In genomic region chr9:124511891-124512805, GRCh38 we compare ENCODE assay signal across 1 cellular context.
TF ChIP-seq lines count a peak whose summit lies in the region.

No MANE protein-coding gene starts in this region.

TF ChIP-seq in HepG2, 621 proteins besides CTCF, POLR2A, EP300 and RAD21 (continued from another document and continues in another):
- no peak for TF ChIP-seq AFF4 (CRISPR knock-in tag; IDR thresholded peaks at IDR 0.05)
- TF ChIP-seq ARNT2 (CRISPR knock-in tag; IDR thresholded peaks at IDR 0.05; ENCODE audit: low read depth): no peak
- TF ChIP-seq ARNTL (CRISPR knock-in tag; IDR thresholded peaks at IDR 0.05): no peak
- no peak for TF ChIP-seq HOXA7 (CRISPR knock-in tag; IDR thresholded peaks at IDR 0.05)
- no peak for TF ChIP-seq ZNF780A (CRISPR knock-in tag; IDR thresholded peaks at IDR 0.05)
- TF ChIP-seq ZFP91 (CRISPR knock-in tag; IDR thresholded peaks at IDR 0.05; ENCODE audit: borderline replicate concordance): no peak; the same call in 1 of the 2 replicates
- no peak for TF ChIP-seq SATB2 (CRISPR knock-in tag; IDR thresholded peaks at IDR 0.05)
- no peak for TF ChIP-seq NPAS2 (CRISPR knock-in tag; IDR thresholded peaks at IDR 0.05; ENCODE audit: borderline replicate concordance)
- no peak for TF ChIP-seq HCFC1 (IDR thresholded peaks at IDR 0.05; ENCODE audit: low read depth, low read length)
- TF ChIP-seq HES4 (CRISPR knock-in tag; IDR thresholded peaks at IDR 0.05; ENCODE audit: borderline replicate concordance): no peak
- TF ChIP-seq ESRRA (CRISPR knock-in tag; IDR thresholded peaks at IDR 0.05; ENCODE audit: low read depth): peak; percentile 93
- 0 out of 2 replicates have a peak, but pooled peaks have one; percentile 33 for TF ChIP-seq ZNF136 (CRISPR knock-in tag; IDR thresholded peaks at IDR 0.05; ENCODE audit: low read depth)
- TF ChIP-seq, protein P1, sequence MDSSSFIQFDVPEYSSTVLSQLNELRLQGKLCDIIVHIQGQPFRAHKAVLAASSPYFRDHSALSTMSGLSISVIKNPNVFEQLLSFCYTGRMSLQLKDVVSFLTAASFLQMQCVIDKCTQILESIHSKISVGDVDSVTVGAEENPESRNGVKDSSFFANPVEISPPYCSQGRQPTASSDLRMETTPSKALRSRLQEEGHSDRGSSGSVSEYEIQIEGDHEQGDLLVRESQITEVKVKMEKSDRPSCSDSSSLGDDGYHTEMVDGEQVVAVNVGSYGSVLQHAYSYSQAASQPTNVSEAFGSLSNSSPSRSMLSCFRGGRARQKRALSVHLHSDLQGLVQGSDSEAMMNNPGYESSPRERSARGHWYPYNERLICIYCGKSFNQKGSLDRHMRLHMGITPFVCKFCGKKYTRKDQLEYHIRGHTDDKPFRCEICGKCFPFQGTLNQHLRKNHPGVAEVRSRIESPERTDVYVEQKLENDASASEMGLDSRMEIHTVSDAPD (CRISPR knock-in tag; IDR thresholded peaks at IDR 0.05): no peak
- TF ChIP-seq, protein P2, sequence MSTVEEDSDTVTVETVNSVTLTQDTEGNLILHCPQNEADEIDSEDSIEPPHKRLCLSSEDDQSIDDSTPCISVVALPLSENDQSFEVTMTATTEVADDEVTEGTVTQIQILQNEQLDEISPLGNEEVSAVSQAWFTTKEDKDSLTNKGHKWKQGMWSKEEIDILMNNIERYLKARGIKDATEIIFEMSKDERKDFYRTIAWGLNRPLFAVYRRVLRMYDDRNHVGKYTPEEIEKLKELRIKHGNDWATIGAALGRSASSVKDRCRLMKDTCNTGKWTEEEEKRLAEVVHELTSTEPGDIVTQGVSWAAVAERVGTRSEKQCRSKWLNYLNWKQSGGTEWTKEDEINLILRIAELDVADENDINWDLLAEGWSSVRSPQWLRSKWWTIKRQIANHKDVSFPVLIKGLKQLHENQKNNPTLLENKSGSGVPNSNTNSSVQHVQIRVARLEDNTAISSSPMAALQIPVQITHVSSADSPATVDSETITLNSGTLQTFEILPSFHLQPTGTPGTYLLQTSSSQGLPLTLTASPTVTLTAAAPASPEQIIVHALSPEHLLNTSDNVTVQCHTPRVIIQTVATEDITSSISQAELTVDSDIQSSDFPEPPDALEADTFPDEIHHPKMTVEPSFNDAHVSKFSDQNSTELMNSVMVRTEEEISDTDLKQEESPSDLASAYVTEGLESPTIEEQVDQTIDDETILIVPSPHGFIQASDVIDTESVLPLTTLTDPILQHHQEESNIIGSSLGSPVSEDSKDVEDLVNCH (CRISPR knock-in tag; IDR thresholded peaks at IDR 0.05): no peak
- no peak for TF ChIP-seq TRAFD1 (CRISPR knock-in tag; IDR thresholded peaks at IDR 0.05; ENCODE audit: borderline replicate concordance)
- TF ChIP-seq TRIM24 (CRISPR knock-in tag; IDR thresholded peaks at IDR 0.05): no peak
- peak; percentile 38; the same call in 1 of the 2 replicates for TF ChIP-seq POLR2G (IDR thresholded peaks at IDR 0.05; ENCODE audit: low read depth, low read length)
- TF ChIP-seq, protein P3, sequence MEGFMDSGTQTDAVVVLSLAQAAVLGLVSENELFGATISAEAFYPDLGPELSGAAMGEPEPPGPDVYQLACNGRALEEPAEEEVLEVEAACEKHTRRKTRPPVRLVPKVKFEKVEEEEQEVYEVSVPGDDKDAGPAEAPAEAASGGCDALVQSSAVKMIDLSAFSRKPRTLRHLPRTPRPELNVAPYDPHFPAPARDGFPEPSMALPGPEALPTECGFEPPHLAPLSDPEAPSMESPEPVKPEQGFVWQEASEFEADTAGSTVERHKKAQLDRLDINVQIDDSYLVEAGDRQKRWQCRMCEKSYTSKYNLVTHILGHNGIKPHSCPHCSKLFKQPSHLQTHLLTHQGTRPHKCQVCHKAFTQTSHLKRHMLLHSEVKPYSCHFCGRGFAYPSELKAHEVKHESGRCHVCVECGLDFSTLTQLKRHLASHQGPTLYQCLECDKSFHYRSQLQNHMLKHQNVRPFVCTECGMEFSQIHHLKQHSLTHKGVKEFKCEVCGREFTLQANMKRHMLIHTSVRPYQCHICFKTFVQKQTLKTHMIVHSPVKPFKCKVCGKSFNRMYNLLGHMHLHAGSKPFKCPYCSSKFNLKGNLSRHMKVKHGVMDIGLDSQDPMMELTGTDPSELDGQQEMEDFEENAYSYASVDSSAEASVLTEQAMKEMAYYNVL (CRISPR knock-in tag; IDR thresholded peaks at IDR 0.05; ENCODE audit: borderline replicate concordance): peak; percentile 80
- TF ChIP-seq NR2F2 (IDR thresholded peaks at IDR 0.05; ENCODE audit: borderline replicate concordance, low read depth): no peak
- TF ChIP-seq, protein P4, sequence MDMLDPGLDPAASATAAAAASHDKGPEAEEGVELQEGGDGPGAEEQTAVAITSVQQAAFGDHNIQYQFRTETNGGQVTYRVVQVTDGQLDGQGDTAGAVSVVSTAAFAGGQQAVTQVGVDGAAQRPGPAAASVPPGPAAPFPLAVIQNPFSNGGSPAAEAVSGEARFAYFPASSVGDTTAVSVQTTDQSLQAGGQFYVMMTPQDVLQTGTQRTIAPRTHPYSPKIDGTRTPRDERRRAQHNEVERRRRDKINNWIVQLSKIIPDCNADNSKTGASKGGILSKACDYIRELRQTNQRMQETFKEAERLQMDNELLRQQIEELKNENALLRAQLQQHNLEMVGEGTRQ (IDR thresholded peaks at IDR 0.05; ENCODE audit: low read depth, low read length): no peak
- TF ChIP-seq, protein P4 (CRISPR knock-in tag; IDR thresholded peaks at IDR 0.05; ENCODE audit: borderline replicate concordance): no peak
- no peak for TF ChIP-seq ZNF407 (CRISPR knock-in tag; IDR thresholded peaks at IDR 0.05; ENCODE audit: not compliant biosample characterization)
- TF ChIP-seq CREB3 (CRISPR knock-in tag; IDR thresholded peaks at IDR 0.05): 0 out of 2 replicates have a peak, but pooled peaks have one; percentile 60
- TF ChIP-seq, protein P5, sequence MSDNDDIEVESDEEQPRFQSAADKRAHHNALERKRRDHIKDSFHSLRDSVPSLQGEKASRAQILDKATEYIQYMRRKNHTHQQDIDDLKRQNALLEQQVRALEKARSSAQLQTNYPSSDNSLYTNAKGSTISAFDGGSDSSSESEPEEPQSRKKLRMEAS (IDR thresholded peaks at IDR 0.05): no peak
- no peak for TF ChIP-seq ZNF101 (CRISPR knock-in tag; IDR thresholded peaks at IDR 0.05; ENCODE audit: borderline replicate concordance, low read depth)
